ENCODE assay signal across 16 cellular contexts in genomic region chr1:8456991-8457390, GRCh38.
DNase-seq lines count a peak whose midpoint lies in the region; ATAC-seq and TF ChIP-seq lines count a peak whose summit lies in the region.
"Had no signal": no experiment of that assay in that cellular context is flagged by ENCODE, and none has a peak within 500 bp of the region (broad histone marks: within the 10 kb centered on the region; RNA-seq: fewer than 3 reads in every experiment).

No MANE protein-coding gene starts in this region.

- no peaks in the 10 kb centered on the region for H3K36me3 Mint-ChIP-seq in HFFc6 (ENCODE audit: low read depth)
- peaks cover 14% of the 10 kb centered on the region for H3K36me3 Mint-ChIP-seq in memory B cell
- H3K36me3 Mint-ChIP-seq in stimulated activated naive B cell treated with anti-CD40 and anti-IgM and Interleukin-4, amounts not matched to agents 10 μg/mL and 1 μg/mL and 100 μg/mL, for 72 hours = peaks cover 15 to 27% of the 10 kb centered on the region in 2 donors
- peaks cover 0 to 13% (median 6%) of the 10 kb centered on the region in 3 donors for H3K36me3 Mint-ChIP-seq in naive thymus-derived CD8-positive, alpha-beta T cell

- no peak for TF ChIP-seq CTCF in HFFc6 (IDR thresholded peaks at IDR 0.05)
- TF ChIP-seq CTCF in breast epithelium (IDR thresholded peaks at IDR 0.05) = no peak

- H3K27ac Mint-ChIP-seq in HFFc6 = peak overlapping the region; percentile 71
- peak overlapping the region; percentile 9 for H3K27ac Mint-ChIP-seq in memory B cell
- peak overlapping the region; percentile 73 for H3K27ac Mint-ChIP-seq in stimulated activated naive B cell treated with anti-CD40 and anti-IgM and Interleukin-4, amounts not matched to agents 10 μg/mL and 1 μg/mL and 100 μg/mL, for 72 hours
- H3K27ac Mint-ChIP-seq in naive thymus-derived CD8-positive, alpha-beta T cell = peak overlapping the region in 2 of 10 donors; percentile 47 to 59
- H3K27ac Mint-ChIP-seq: stimulated activated naive CD8-positive, alpha-beta T cell treated with anti-CD3 and anti-CD28 coated beads, Interleukin-15, Interleukin-2, amounts not matched to agents 100 ng/mL and 50 ng/mL, for 24 hours had no signal

- H3K27me3 Mint-ChIP-seq in HFFc6 (ENCODE audit: insufficient read depth) (no peaks in the 10 kb centered on the region; the same call in none of the 2 replicates), memory B cell (no peaks in the 10 kb centered on the region)
- H3K27me3 Mint-ChIP-seq in stimulated activated naive B cell treated with anti-CD40 and anti-IgM and Interleukin-4, amounts not matched to agents 10 μg/mL and 1 μg/mL and 100 μg/mL, for 72 hours = no peaks in the 10 kb centered on the region
- H3K27me3 Mint-ChIP-seq in naive thymus-derived CD8-positive, alpha-beta T cell = no peaks in the 10 kb centered on the region
- H3K27me3 Mint-ChIP-seq: brain; naive thymus-derived CD4-positive, alpha-beta T cell; stimulated activated naive CD8-positive, alpha-beta T cell treated with anti-CD3 and anti-CD28 coated beads, Interleukin-15, Interleukin-2, amounts not matched to agents 100 ng/mL and 50 ng/mL, for 24 hours had no signal

- TF ChIP-seq POLR2A in breast epithelium (IDR thresholded peaks at IDR 0.05) = no peak

- H3K9me3 Mint-ChIP-seq in HFFc6 (no peaks in the 10 kb centered on the region), memory B cell (no peaks in the 10 kb centered on the region)
- no peaks in the 10 kb centered on the region for H3K9me3 Mint-ChIP-seq in stimulated activated naive B cell treated with anti-CD40 and anti-IgM and Interleukin-4, amounts not matched to agents 10 μg/mL and 1 μg/mL and 100 μg/mL, for 72 hours
- no peaks in the 10 kb centered on the region for H3K9me3 Mint-ChIP-seq in naive thymus-derived CD8-positive, alpha-beta T cell
- H3K9me3 Mint-ChIP-seq: brain; naive thymus-derived CD4-positive, alpha-beta T cell; stimulated activated naive CD8-positive, alpha-beta T cell treated with anti-CD3 and anti-CD28 coated beads, Interleukin-15, Interleukin-2, amounts not matched to agents 100 ng/mL and 50 ng/mL, for 24 hours had no signal

- H3K4me1 Mint-ChIP-seq in HFFc6 (ENCODE audit: low read depth) (peaks cover 51% of the 10 kb centered on the region), memory B cell (peaks cover 22% of the 10 kb centered on the region)
- peaks cover 26 to 53% of the 10 kb centered on the region in 2 donors for H3K4me1 Mint-ChIP-seq in stimulated activated naive B cell treated with anti-CD40 and anti-IgM and Interleukin-4, amounts not matched to agents 10 μg/mL and 1 μg/mL and 100 μg/mL, for 72 hours
- peaks cover 18 to 49% (median 38%) of the 10 kb centered on the region in 4 donors for H3K4me1 Mint-ChIP-seq in naive thymus-derived CD8-positive, alpha-beta T cell

- no peak for ATAC-seq in memory B cell (ENCODE audit: low read depth)
- ATAC-seq in stimulated activated naive B cell treated with anti-CD40 and anti-IgM and Interleukin-4, amounts not matched to agents 10 μg/mL and 1 μg/mL and 100 μg/mL, for 72 hours (replicated peaks) = no peak
- ATAC-seq in naive thymus-derived CD8-positive, alpha-beta T cell = no peak

- no peak overlapping the region for H3K4me3 ChIP-seq in breast epithelium
- H3K4me3 ChIP-seq: right lobe of liver had no signal

- H3K27me3 ChIP-seq in breast epithelium = no peaks in the 10 kb centered on the region
- H3K27me3 ChIP-seq: BE2C, right lobe of liver had no signal

- H3K4me1 ChIP-seq in breast epithelium = peaks cover 0 to 15% of the 10 kb centered on the region in 2 donors
- H3K4me1 ChIP-seq: BE2C, right lobe of liver had no signal

- POLR2A ChIA-PET in naive thymus-derived CD8-positive, alpha-beta T cell (lab: Charles Lee) = interaction anchor here (2.2 kb wide), 1 partner anchor 33 kb away, joined by 9 read pairs; no protein-coding TSS in a partner anchor

- H3K36me3 ChIP-seq in breast epithelium = no peaks in the 10 kb centered on the region
- H3K36me3 ChIP-seq: BE2C, right lobe of liver had no signal

- no peaks in the 10 kb centered on the region for H3K9me3 ChIP-seq in breast epithelium
- H3K9me3 ChIP-seq: BE2C, right lobe of liver had no signal

- DNase-seq in HFFc6 = no peak
- DNase-seq in breast epithelium (ENCODE audit: low spot score in 2 of 2) = no peak
- DNase-seq in memory B cell (ENCODE audit: low spot score in 2 of 2) = no peak
- DNase-seq in stimulated activated naive B cell treated with anti-CD40 and anti-IgM and Interleukin-4, amounts not matched to agents 10 μg/mL and 1 μg/mL and 100 μg/mL, for 72 hours = no peak
- no peak for DNase-seq in cerebellum (ENCODE audit: low spot score)
- no peak for DNase-seq in naive thymus-derived CD8-positive, alpha-beta T cell
- no peak for DNase-seq in NCI-H1436 treated with DMSO at 0.1 percent for 48 hours (lab: John Stamatoyannopoulos, UW)
- no peak for DNase-seq in NAMALWA (ENCODE audit: low spot score)
- DNase-seq: BE2C; head of caudate nucleus; naive thymus-derived CD4-positive, alpha-beta T cell; NCI-H2029; right lobe of liver; T1000 had no signal

- intact Hi-C loops in breast epithelium (cut with DNase I; ENCODE audit: low total_unique reads) = no loop called here

- H3K27ac ChIP-seq in breast epithelium = peak overlapping the region; percentile 50 to 59
- H3K27ac ChIP-seq: right lobe of liver had no signal

- no peak overlapping the region for H3K4me3 Mint-ChIP-seq in HFFc6
- H3K4me3 Mint-ChIP-seq in memory B cell = no peak overlapping the region
- no peak overlapping the region for H3K4me3 Mint-ChIP-seq in stimulated activated naive B cell treated with anti-CD40 and anti-IgM and Interleukin-4, amounts not matched to agents 10 μg/mL and 1 μg/mL and 100 μg/mL, for 72 hours
- no peak overlapping the region for H3K4me3 Mint-ChIP-seq in naive thymus-derived CD8-positive, alpha-beta T cell
- H3K4me3 Mint-ChIP-seq: brain; stimulated activated naive CD8-positive, alpha-beta T cell treated with anti-CD3 and anti-CD28 coated beads, Interleukin-15, Interleukin-2, amounts not matched to agents 100 ng/mL and 50 ng/mL, for 24 hours had no signal
